ENCODE assay signal across 14 cellular contexts in genomic region chr2:168649562-168649961, GRCh38.
DNase-seq lines count a peak whose midpoint lies in the region; ATAC-seq and TF ChIP-seq lines count a peak whose summit lies in the region.
"Had no signal": no experiment of that assay in that cellular context is flagged by ENCODE, and none has a peak within 500 bp of the region (broad histone marks: within the 10 kb centered on the region; RNA-seq: fewer than 3 reads in every experiment).

No MANE protein-coding gene starts in this region.

- H3K27ac ChIP-seq in HEK293 (ENCODE audit: extremely low read depth, low read depth, low read length) (no peak overlapping the region), esophagus muscularis mucosa (replicated peaks in 1 of 4) (peak overlapping the region in 3 of 4 donors; percentile 16 to 39 (median 26)), right cardiac atrium (ENCODE audit: low read length) (no peak overlapping the region)
- H3K27ac ChIP-seq: SJCRH30 had no signal

- H3K4me3 ChIP-seq in HEK293 (ENCODE audit: low read depth, low read length) (no peak overlapping the region), esophagus muscularis mucosa (no peak overlapping the region), right cardiac atrium (ENCODE audit: low read length) (no peak overlapping the region)
- H3K4me3 ChIP-seq: SJCRH30 had no signal

- H3K4me3 Mint-ChIP-seq in osteocyte (ENCODE audit: unreplicated experiment): no peak overlapping the region

- no peaks in the 10 kb centered on the region for H3K36me3 Mint-ChIP-seq in osteocyte (ENCODE audit: unreplicated experiment)

- peak; percentile 46 to 54 for ATAC-seq in right cardiac atrium

- WGBS in esophagus muscularis mucosa: 55% methylated on average over 2 of the region's 2 CpGs
- 50% methylated on average over 2 of the region's 2 CpGs for WGBS in right cardiac atrium

- intact Hi-C loops in esophagus muscularis mucosa (cut with DNase I): no loop called here
- intact Hi-C loops in right cardiac atrium (cut with DNase I): no loop called here

- TF ChIP-seq CTCF in HEK293 (tag by site-specific recombination; IDR thresholded peaks at IDR 0.05) (no peak), esophagus muscularis mucosa (IDR thresholded peaks at IDR 0.05) (no peak), osteocyte (IDR thresholded peaks at IDR 0.05) (no peak), GM10248 (IDR thresholded peaks at IDR 0.05; ENCODE audit: control extremely low read depth, extremely low read depth, low read depth, missing control alignments) (no peak)

- H3K27ac Mint-ChIP-seq in osteocyte (ENCODE audit: unreplicated experiment): peak overlapping the region; percentile 37

- H3K27me3 Mint-ChIP-seq in osteocyte (ENCODE audit: unreplicated experiment): no peaks in the 10 kb centered on the region

- H3K36me3 ChIP-seq in HEK293 (ENCODE audit: control insufficient read depth in 2 of 2, insufficient read depth in 1 of 2, low read length in 2 of 2) (no peaks in the 10 kb centered on the region), esophagus muscularis mucosa (no peaks in the 10 kb centered on the region)
- H3K36me3 ChIP-seq: SJCRH30 had no signal

- no peak for TF ChIP-seq EP300 in esophagus muscularis mucosa (IDR thresholded peaks at IDR 0.05)

- H3K9me3 Mint-ChIP-seq in osteocyte (ENCODE audit: unreplicated experiment): no peaks in the 10 kb centered on the region

- CTCF ChIA-PET in HEK293 (lab: Yijun Ruan, JAX): interaction anchor here (0.6 to 1.1 kb wide), 3 partner anchors 14 to 672 kb away, joined by 3 to 9 read pairs (median 3); no protein-coding TSS in a partner anchor
- CTCF ChIA-PET in GM10248 (lab: Yijun Ruan, JAX): interaction anchor here (0.9 to 2.0 kb wide), 6 partner anchors 9 to 38 kb away, joined by 3 to 7 read pairs (median 4); no protein-coding TSS in a partner anchor

- POLR2A ChIA-PET in HEK293 (lab: Yijun Ruan, JAX) (no interaction called here), GM10248 (lab: Yijun Ruan, JAX) (no interaction called here)

- H3K4me1 Mint-ChIP-seq in osteocyte (ENCODE audit: unreplicated experiment): peaks cover 5% of the 10 kb centered on the region

- H3K27me3 ChIP-seq in esophagus muscularis mucosa (no peaks in the 10 kb centered on the region), right cardiac atrium (ENCODE audit: control insufficient read depth, insufficient read depth) (no peaks in the 10 kb centered on the region)
- H3K27me3 ChIP-seq: SJCRH30 had no signal

- H3K4me1 ChIP-seq in HEK293 (ENCODE audit: control insufficient read depth, insufficient read depth, low read length) (peaks cover 14% of the 10 kb centered on the region), esophagus muscularis mucosa (peaks cover 20 to 41% (median 25%) of the 10 kb centered on the region in 4 donors), right cardiac atrium (ENCODE audit: control insufficient read depth, insufficient read depth, low read length) (no peaks in the 10 kb centered on the region)
- H3K4me1 ChIP-seq: Caco-2 had no signal

- DNase-seq in esophagus muscularis mucosa (ENCODE audit: extremely low spot score) (no peak), right cardiac atrium (no peak), osteocyte (ENCODE audit: extremely low spot score, unreplicated experiment) (no peak), HuH-7.5 (ENCODE audit: low spot score) (no peak), NCI-H510A treated with DMSO at 0.1 percent for 48 hours (lab: John Stamatoyannopoulos, UW) (no peak), GM10248 (ENCODE audit: extremely low spot score) (no peak), hypothalamus (lab: John Stamatoyannopoulos, UW) (no peak)
- DNase-seq: Caco-2, DMS53, KG1, NCI-H1092, NCI-H524, SJCRH30 had no signal

- TF ChIP-seq POLR2A in esophagus muscularis mucosa (IDR thresholded peaks at IDR 0.05; ENCODE audit: low read depth): no peak

- no peaks in the 10 kb centered on the region for H3K9me3 ChIP-seq in HEK293 (ENCODE audit: control insufficient read depth, insufficient read depth, low read depth, low read length)
- H3K9me3 ChIP-seq in esophagus muscularis mucosa: no peaks in the 10 kb centered on the region
- H3K9me3 ChIP-seq in right cardiac atrium (ENCODE audit: control insufficient read depth, low read length): no peaks in the 10 kb centered on the region
- H3K9me3 ChIP-seq: Caco-2, SJCRH30 had no signal

TF ChIP-seq in HEK293, 187 proteins besides CTCF, POLR2A, EP300 and RAD21:
- TF ChIP-seq SCRT2 (tag by site-specific recombination; IDR thresholded peaks at IDR 0.05) (no peak), ZNF398 (tag by site-specific recombination; IDR thresholded peaks at IDR 0.05) (peak; percentile 68), PRDM10 (tag by site-specific recombination; IDR thresholded peaks at IDR 0.05) (peak; percentile 55)

Comparison
In these comparisons a context has a peak if more than half of its experiments do, and no peak if none do; other contexts are left out.
1. H3K27ac ChIP-seq: peak in esophagus muscularis mucosa (3 of 4); none in HEK293 (single experiment) and right cardiac atrium (single experiment).